Comparison of ENCODE assay signal across 8 cellular contexts in the genomic region with DNA sequence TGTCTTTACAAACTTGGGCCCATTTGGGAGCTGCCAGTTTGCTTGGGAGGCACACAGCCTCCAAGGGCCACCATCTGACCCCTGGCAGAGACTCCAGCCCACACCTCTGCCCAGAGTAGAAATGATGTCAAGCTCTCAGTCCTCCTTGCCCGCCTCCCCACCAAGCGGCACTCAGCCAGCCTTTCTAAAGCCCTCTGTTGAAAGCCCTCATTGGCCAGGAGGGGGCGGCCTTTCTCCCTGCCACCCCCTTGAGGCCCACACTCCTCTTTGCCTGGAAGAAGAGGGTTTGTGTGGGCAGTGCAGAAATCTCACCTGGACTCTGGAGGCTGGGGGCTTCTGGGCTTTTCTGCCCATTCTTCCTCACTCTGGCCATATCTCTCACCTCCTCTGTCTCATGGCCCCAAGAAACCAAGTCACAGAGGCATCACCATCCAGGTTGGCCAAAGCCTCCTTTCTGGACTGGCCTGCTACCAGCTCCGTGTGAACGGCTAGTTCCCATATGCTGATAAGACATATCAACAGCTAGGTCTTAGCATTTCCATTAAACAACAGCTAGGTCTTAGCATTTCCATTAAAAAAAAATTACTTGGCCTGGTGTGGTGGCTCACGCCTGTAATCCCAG. TPM values are rescaled to one million over a fixed set of nuclear protein-coding genes. Genes with fewer than 3 reads are reported as not detected.
DNase-seq lines count a peak whose midpoint lies in the region; ATAC-seq and TF ChIP-seq lines count a peak whose summit lies in the region.

No MANE protein-coding gene starts in this region.

- DNase-seq in Ammon's horn (ENCODE audit: low spot score): peak; percentile 70
- DNase-seq in H7: peak; percentile 91
- DNase-seq in activated CD4-positive, alpha-beta T cell treated with anti-CD3 and anti-CD28 coated beads, Interleukin-2, amount 10 ng/mL, durations not matched to agents 7 days and 5 days: peak; percentile 24
- peak; percentile 30 for DNase-seq in fibroblast of villous mesenchyme (ENCODE audit: low read depth)
- DNase-seq in stimulated activated CD4-positive, alpha-beta T cell treated with anti-CD3 and anti-CD28 coated beads, Interleukin-12 subunit alpha, Interleukin-12 subunit beta, amount 100 ng/mL, for 48 hours (ENCODE audit: low read depth in 2 of 3, low spot score in 1 of 3): peak in 2 of 3 donors; percentile 26 to 38
- DNase-seq in NCI-H1417 (lab: John Stamatoyannopoulos, UW): no peak

- H3K4me3 ChIP-seq in H7 (ENCODE audit: insufficient read depth, low read depth, low read length): no peak overlapping the region
- no peak overlapping the region for H3K4me3 ChIP-seq in fibroblast of villous mesenchyme (ENCODE audit: low read depth, low read length)

- no peaks in the 10 kb centered on the region for H3K9me3 Mint-ChIP-seq in activated CD4-positive, alpha-beta T cell treated with anti-CD3 and anti-CD28 coated beads, Interleukin-2, amount 10 ng/mL, durations not matched to agents 7 days and 5 days

- ATAC-seq in GM21528 (IDR thresholded peaks at IDR 0.05; ENCODE audit: low FRiP score, unreplicated experiment) (no peak), GM19395 (IDR thresholded peaks at IDR 0.05; ENCODE audit: unreplicated experiment) (no peak)

- H3K4me3 Mint-ChIP-seq in activated CD4-positive, alpha-beta T cell treated with anti-CD3 and anti-CD28 coated beads, Interleukin-2, amount 10 ng/mL, durations not matched to agents 7 days and 5 days: no peak overlapping the region

- CTCF ChIA-PET in activated CD4-positive, alpha-beta T cell treated with anti-CD3 and anti-CD28 coated beads, Interleukin-2, amount 10 ng/mL, durations not matched to agents 7 days and 5 days (lab: Charles Lee): interaction anchor here (0.7 to 2.6 kb wide), 10 partner anchors 11 to 57 kb away, joined by 3 to 13 read pairs (median 3); no protein-coding TSS in a partner anchor

- H3K27ac Mint-ChIP-seq in activated CD4-positive, alpha-beta T cell treated with anti-CD3 and anti-CD28 coated beads, Interleukin-2, amount 10 ng/mL, durations not matched to agents 7 days and 5 days: no peak overlapping the region

- TF ChIP-seq CTCF in fibroblast of villous mesenchyme (IDR thresholded peaks at IDR 0.05; ENCODE audit: insufficient read depth, low read depth, low read length): peak; percentile 59

- no peaks in the 10 kb centered on the region for H3K36me3 Mint-ChIP-seq in activated CD4-positive, alpha-beta T cell treated with anti-CD3 and anti-CD28 coated beads, Interleukin-2, amount 10 ng/mL, durations not matched to agents 7 days and 5 days (ENCODE audit: low read depth)

- no peaks in the 10 kb centered on the region for H3K27me3 Mint-ChIP-seq in activated CD4-positive, alpha-beta T cell treated with anti-CD3 and anti-CD28 coated beads, Interleukin-2, amount 10 ng/mL, durations not matched to agents 7 days and 5 days

- H3K36me3 ChIP-seq in H7 (replicated peaks; ENCODE audit: control insufficient read depth, insufficient read depth, low read length): no peaks in the 10 kb centered on the region

- H3K27me3 ChIP-seq in H7 (ENCODE audit: control insufficient read depth, insufficient read depth, low read length): no peaks in the 10 kb centered on the region

- H3K4me1 Mint-ChIP-seq in activated CD4-positive, alpha-beta T cell treated with anti-CD3 and anti-CD28 coated beads, Interleukin-2, amount 10 ng/mL, durations not matched to agents 7 days and 5 days: no peaks in the 10 kb centered on the region

- POLR2A ChIA-PET in activated CD4-positive, alpha-beta T cell treated with anti-CD3 and anti-CD28 coated beads, Interleukin-2, amount 10 ng/mL, durations not matched to agents 7 days and 5 days (lab: Charles Lee): no interaction called here

RNA-seq across cellular contexts. Expression of gene UBTD1, which starts 36.1 kb away (rescaled TPM):
- 30.2 and 33.4 TPM in 2 replicates for total RNA-seq in H7 (2014; rRNA removed; shearing (Covaris generic))
- under 1 TPM; 0.50 to 0.72 TPM for total RNA-seq in activated CD4-positive, alpha-beta T cell treated with anti-CD3 and anti-CD28 coated beads, Interleukin-2, amount 10 ng/mL, durations not matched to agents 7 days and 5 days
- total RNA-seq in fibroblast of villous mesenchyme: 30.2 and 30.3 TPM in 2 replicates

RNA-seq across cellular contexts. Expression of gene MMS19, which starts 36.6 kb away (rescaled TPM):
- 177 and 188 TPM in 2 replicates for total RNA-seq in H7 (2014; rRNA removed; shearing (Covaris generic))
- total RNA-seq in activated CD4-positive, alpha-beta T cell treated with anti-CD3 and anti-CD28 coated beads, Interleukin-2, amount 10 ng/mL, durations not matched to agents 7 days and 5 days: 10 to 100 TPM; 64.7 to 68.6 TPM
- 64.1 and 82.0 TPM in 2 replicates for total RNA-seq in fibroblast of villous mesenchyme

RNA-seq across cellular contexts. Expression of gene ANKRD2, which starts 37.7 kb away (rescaled TPM):
- not detected in 2 replicates for total RNA-seq in H7 (2014; rRNA removed; shearing (Covaris generic))
- under 1 TPM in 1 of 2 experiments, not detected in 1; 0.37 TPM for total RNA-seq in activated CD4-positive, alpha-beta T cell treated with anti-CD3 and anti-CD28 coated beads, Interleukin-2, amount 10 ng/mL, durations not matched to agents 7 days and 5 days
- total RNA-seq in fibroblast of villous mesenchyme: 0.32 and 0.86 TPM in 2 replicates

RNA-seq across cellular contexts. Expression of gene HOGA1, which starts 49.3 kb away (rescaled TPM):
- total RNA-seq in H7 (2014; rRNA removed; shearing (Covaris generic)): 0.37 TPM in 1 of 2 replicates, not detected in the other
- not detected for total RNA-seq in activated CD4-positive, alpha-beta T cell treated with anti-CD3 and anti-CD28 coated beads, Interleukin-2, amount 10 ng/mL, durations not matched to agents 7 days and 5 days
- 0.32 and 0.86 TPM in 2 replicates for total RNA-seq in fibroblast of villous mesenchyme

RNA-seq across cellular contexts. Expression of gene C10orf62, which starts 54.7 kb away (rescaled TPM):
- not detected in 2 replicates for total RNA-seq in H7 (2014; rRNA removed; shearing (Covaris generic))
- not detected for total RNA-seq in activated CD4-positive, alpha-beta T cell treated with anti-CD3 and anti-CD28 coated beads, Interleukin-2, amount 10 ng/mL, durations not matched to agents 7 days and 5 days
- not detected in 2 replicates for total RNA-seq in fibroblast of villous mesenchyme

Comparison
In these comparisons a context has a peak if more than half of its experiments do, and no peak if none do; other contexts are left out.
1. DNase-seq: peak in Ammon's horn (single experiment), H7 (single experiment), activated CD4-positive, alpha-beta T cell treated with anti-CD3 and anti-CD28 coated beads, Interleukin-2, amount 10 ng/mL, durations not matched to agents 7 days and 5 days (single experiment), fibroblast of villous mesenchyme (single experiment) and stimulated activated CD4-positive, alpha-beta T cell treated with anti-CD3 and anti-CD28 coated beads, Interleukin-12 subunit alpha, Interleukin-12 subunit beta, amount 100 ng/mL, for 48 hours (2 of 3); none in NCI-H1417 (0 of 3).
2. RNA of gene UBTD1, which starts 36.1 kb away (total RNA-seq): 30.2 to 30.3 TPM in fibroblast of villous mesenchyme and 30.2 to 33.4 TPM in H7; 0.50 to 0.72 TPM in activated CD4-positive, alpha-beta T cell treated with anti-CD3 and anti-CD28 coated beads, Interleukin-2, amount 10 ng/mL, durations not matched to agents 7 days and 5 days; every median in the first group is over 10 times any median in the second.